Comparison of ENCODE assay signal across 18 cellular contexts in the genomic region with DNA sequence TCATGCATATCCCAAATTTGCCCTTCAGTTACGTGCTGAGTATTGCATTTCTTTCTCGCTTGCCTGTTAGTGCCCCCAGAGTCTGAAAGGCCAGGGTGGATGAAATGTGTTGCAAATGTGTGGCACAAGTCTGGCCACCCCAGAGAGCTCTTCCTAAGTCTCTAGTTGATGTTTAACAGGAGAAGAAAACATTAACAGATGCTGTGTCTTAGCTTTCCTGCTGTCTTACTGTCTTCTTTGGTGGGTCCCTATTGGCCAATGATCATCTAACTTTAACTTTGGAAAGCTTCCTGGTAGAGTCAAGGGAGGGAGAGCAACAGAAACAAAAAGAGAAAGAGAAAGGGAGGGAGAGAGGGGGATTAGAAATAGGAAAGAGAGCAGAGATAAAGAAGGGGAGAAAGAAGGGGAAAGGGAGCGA.
DNase-seq lines count a peak whose midpoint lies in the region; FAIRE-seq and TF ChIP-seq lines count a peak whose summit lies in the region.
"Had no signal": no experiment of that assay in that cellular context is flagged by ENCODE, and none has a peak within 500 bp of the region (broad histone marks: within the 10 kb centered on the region; RNA-seq: fewer than 3 reads in every experiment).

No MANE protein-coding gene starts in this region.

- TF ChIP-seq POLR2A in H54 (IDR thresholded peaks at IDR 0.05; ENCODE audit: low read depth, low read length): no peak
- no peak for TF ChIP-seq POLR2A in GM12891 (IDR thresholded peaks at IDR 0.05; ENCODE audit: low read depth, low read length)

- H3K4me1 ChIP-seq in osteoblast (ENCODE audit: insufficient read depth, low read length) (no peaks in the 10 kb centered on the region), small intestine (ENCODE audit: control insufficient read depth in 2 of 2, insufficient read depth in 1 of 2, low read depth in 1 of 2, low read length in 1 of 2) (no peaks in the 10 kb centered on the region)

- no peak overlapping the region for H3K27ac ChIP-seq in osteoblast (ENCODE audit: low read depth, low read length)
- H3K27ac ChIP-seq in small intestine (ENCODE audit: low read depth in 1 of 2, low read length in 1 of 2): no peak overlapping the region
- H3K27ac ChIP-seq: dorsolateral prefrontal cortex, ovary, stomach had no signal

- FAIRE-seq in H54 (lab: Jason Lieb, UNC): peak; percentile 73
- FAIRE-seq in small intestine (lab: Jason Lieb, UNC): no peak
- FAIRE-seq in GM12891 (lab: Jason Lieb, UNC): no peak
- FAIRE-seq: bronchial epithelial cell had no signal

- TF ChIP-seq CTCF in osteoblast (IDR thresholded peaks at IDR 0.05; ENCODE audit: extremely low read depth, low read depth, low read length): no peak

- no peaks in the 10 kb centered on the region for H4K20me1 ChIP-seq in osteoblast (ENCODE audit: insufficient read depth, low read length)

- WGBS in small intestine, 3 donors: 80 to 88% (median 83%) methylated on average over 3 of the region's 3 CpGs

- no peaks in the 10 kb centered on the region for H3K79me2 ChIP-seq in osteoblast (ENCODE audit: insufficient read depth, low read length)

- peak overlapping the region; percentile 37 for H3K4me2 ChIP-seq in osteoblast (ENCODE audit: insufficient read depth, low read length)

- H3K27me3 ChIP-seq in osteoblast (ENCODE audit: insufficient read depth, low read length): no peaks in the 10 kb centered on the region
- no peaks in the 10 kb centered on the region for H3K27me3 ChIP-seq in small intestine (ENCODE audit: control insufficient read depth in 2 of 2, insufficient read depth in 2 of 2, low read length in 2 of 2)
- H3K27me3 ChIP-seq: dorsolateral prefrontal cortex, ovary, stomach had no signal

- no peak for DNase-seq in H54 (ENCODE audit: insufficient read length, low spot score)
- DNase-seq in NCI-H82 treated with DMSO at 0.1 percent for 48 hours (lab: John Stamatoyannopoulos, UW; ENCODE audit: unreplicated experiment): peak; percentile 37
- peak; percentile 88 for DNase-seq in glomerular visceral epithelial cell (ENCODE audit: extremely low spot score)
- DNase-seq in osteoblast (ENCODE audit: insufficient read length, low spot score, missing footprints): no peak
- no peak for DNase-seq in small intestine
- DNase-seq in NCI-H2227 treated with DMSO at 0.1 percent for 48 hours (lab: John Stamatoyannopoulos, UW): no peak
- no peak for DNase-seq in GM12891 (ENCODE audit: insufficient read length, low spot score)
- DNase-seq: activated CD4-positive, alpha-beta T cell treated with anti-CD3 and anti-CD28 coated beads, Interleukin-2, amount 10 ng/mL, durations not matched to agents 7 days and 5 days; activated naive CD8-positive, alpha-beta T cell treated with anti-CD3 and anti-CD28 coated beads, Interleukin-2, amount 10 ng/mL, durations not matched to agents 7 days and 5 days; DMS153; dorsolateral prefrontal cortex; MM.1S; NCI-H2081 treated with DMSO at 0.1 percent for 48 hours; ovary; Right ventricle myocardium superior; stomach; T-helper 9 cell had no signal

- H3K9me3 ChIP-seq in osteoblast (ENCODE audit: low read depth, low read length) (no peaks in the 10 kb centered on the region), small intestine (ENCODE audit: control insufficient read depth, low read depth) (no peaks in the 10 kb centered on the region)
- H3K9me3 ChIP-seq: ovary, stomach had no signal

- no peak overlapping the region for H3K4me3 ChIP-seq in osteoblast (ENCODE audit: insufficient read depth, low read length)
- H3K4me3 ChIP-seq in small intestine (ENCODE audit: low read depth in 1 of 2, low read length in 2 of 2): no peak overlapping the region
- H3K4me3 ChIP-seq: dorsolateral prefrontal cortex, ovary, stomach had no signal

- H2AFZ ChIP-seq in osteoblast (ENCODE audit: low read length): peak overlapping the region; percentile 57

- H3K36me3 ChIP-seq in osteoblast (ENCODE audit: insufficient read depth, low read length) (no peaks in the 10 kb centered on the region), small intestine (ENCODE audit: control insufficient read depth in 2 of 2, insufficient read depth in 2 of 2, low read length in 2 of 2) (no peaks in the 10 kb centered on the region)
- H3K36me3 ChIP-seq: ovary, stomach had no signal

TF ChIP-seq in GM12891, 5 proteins besides CTCF, POLR2A, EP300 and RAD21:
- no peak for TF ChIP-seq POU2F2 (IDR thresholded peaks at IDR 0.05; ENCODE audit: low read depth, low read length)

Comparison
In these comparisons a context has a peak if more than half of its experiments do, and no peak if none do; other contexts are left out.
1. DNase-seq: peak in NCI-H82 treated with DMSO at 0.1 percent for 48 hours (single experiment) and glomerular visceral epithelial cell (single experiment); none in H54 (single experiment), osteoblast (single experiment), small intestine (single experiment), NCI-H2227 treated with DMSO at 0.1 percent for 48 hours (single experiment) and GM12891 (single experiment).